In genomic region chr4:2375427-2375826, GRCh38 we compare ENCODE assay signal across 2 cellular contexts.
TF ChIP-seq lines count a peak whose summit lies in the region.

No MANE protein-coding gene starts in this region.

TF ChIP-seq in IMR-90, 13 proteins besides CTCF, POLR2A, EP300 and RAD21:
- TF ChIP-seq RFX5 (IDR thresholded peaks at IDR 0.05; ENCODE audit: low read depth, low read length) = no peak

TF ChIP-seq in K562, 482 proteins besides CTCF, POLR2A, EP300 and RAD21 (continues in another document):
- TF ChIP-seq HDAC1 (IDR thresholded peaks at IDR 0.05) (peak in 1 of 2 experiments; percentile 40; a peak in 1 of 4 replicates), SMARCA4 (IDR thresholded peaks at IDR 0.05) (0 out of 2 replicates have a peak, but pooled peaks have one; percentile 31), TGIF2 (CRISPR knock-in tag; IDR thresholded peaks at IDR 0.05) (peak; percentile 35; the same call in 1 of the 2 replicates), SP1 (CRISPR knock-in tag; IDR thresholded peaks at IDR 0.05) (peak; percentile 73; the same call in 1 of the 2 replicates), RBFOX2 (IDR thresholded peaks at IDR 0.05; ENCODE audit: low read depth, low read length) (peak; percentile 55), ZKSCAN8 (CRISPR knock-in tag; IDR thresholded peaks at IDR 0.05) (no peak), ZNF583 (CRISPR knock-in tag; IDR thresholded peaks at IDR 0.05) (no peak), CBFA2T3 (IDR thresholded peaks at IDR 0.05) (peak; percentile 17; the same call in 1 of the 2 replicates), KDM5B (IDR thresholded peaks at IDR 0.05; ENCODE audit: insufficient replicate concordance, low read depth, low read length) (peak; percentile 36), MAZ (CRISPR knock-in tag; conservative IDR thresholded peaks at IDR 0.05 in 1 of 2, IDR thresholded peaks at IDR 0.05 in 1 of 2) (peak in 1 of 2 experiments; percentile 35; a peak in 1 of 4 replicates), NRF1 (conservative IDR thresholded peaks at IDR 0.05 in 1 of 2, IDR thresholded peaks at IDR 0.05 in 1 of 2) (peak; percentile 36 to 51; a peak in 2 of 4 replicates), CBX1 (IDR thresholded peaks at IDR 0.05; ENCODE audit: low read depth) (peak; percentile 2; the same call in 1 of the 2 replicates), CXXC5 (CRISPR knock-in tag; IDR thresholded peaks at IDR 0.05) (no peak), NR3C1 (CRISPR knock-in tag; IDR thresholded peaks at IDR 0.05) (no peak), CTBP1 (IDR thresholded peaks at IDR 0.05; ENCODE audit: borderline replicate concordance) (peak; percentile 16; the same call in 1 of the 2 replicates), ILF3 (IDR thresholded peaks at IDR 0.05; ENCODE audit: borderline replicate concordance) (no peak), CGGBP1 (CRISPR knock-in tag; IDR thresholded peaks at IDR 0.05) (no peak), POU5F1 (IDR thresholded peaks at IDR 0.05; ENCODE audit: borderline replicate concordance, low read depth, low read length, partially characterized antibody) (no peak), CREB1 (IDR thresholded peaks at IDR 0.05) (no peak), CREB1 (CRISPR knock-in tag; IDR thresholded peaks at IDR 0.05) (peak; percentile 25; the same call in 1 of the 2 replicates), ATF1 (CRISPR knock-in tag; IDR thresholded peaks at IDR 0.05) (no peak), ATF1 (tag; IDR thresholded peaks at IDR 0.05) (0 out of 2 replicates have a peak, but pooled peaks have one; percentile 2), SOX6 (IDR thresholded peaks at IDR 0.05) (0 out of 2 replicates have a peak, but pooled peaks have one; percentile 10), ATF7 (IDR thresholded peaks at IDR 0.05) (peak; percentile 37; the same call in 1 of the 2 replicates), PHF8 (IDR thresholded peaks at IDR 0.05; ENCODE audit: borderline replicate concordance, low read length) (peak; percentile 51; the same call in 1 of the 2 replicates), ZBTB34 (CRISPR knock-in tag; IDR thresholded peaks at IDR 0.05) (no peak), THRA (IDR thresholded peaks at IDR 0.05) (no peak), HDAC2 (IDR thresholded peaks at IDR 0.05) (0 out of 2 replicates have a peak, but pooled peaks have one; percentile 33), ZC3H11A (IDR thresholded peaks at IDR 0.05; ENCODE audit: low read depth, low read length) (no peak), DPF2 (IDR thresholded peaks at IDR 0.05) (peak; percentile 57; the same call in 1 of the 2 replicates), ZBTB1 (CRISPR knock-in tag; IDR thresholded peaks at IDR 0.05; ENCODE audit: borderline replicate concordance, low read depth) (peak; percentile 48; the same call in 1 of the 2 replicates), L3MBTL2 (IDR thresholded peaks at IDR 0.05) (peak; percentile 56), RCOR1 (IDR thresholded peaks at IDR 0.05; ENCODE audit: borderline replicate concordance in 1 of 2, low read depth in 2 of 2, low read length in 2 of 2) (peak in 1 of 2 experiments; percentile 23; a peak in 1 of 4 replicates), TBP (optimal IDR thresholded peaks at IDR 0.05; ENCODE audit: low read depth, low read length) (peak; percentile 22), ZNF778 (CRISPR knock-in tag; IDR thresholded peaks at IDR 0.05) (no peak), TCF7 (IDR thresholded peaks at IDR 0.05; ENCODE audit: borderline replicate concordance) (no peak), EP400 (IDR thresholded peaks at IDR 0.05) (peak; percentile 49), MTA3 (IDR thresholded peaks at IDR 0.05; ENCODE audit: borderline replicate concordance) (peak; percentile 36; the same call in 1 of the 2 replicates)
- TF ChIP-seq, protein P1, sequence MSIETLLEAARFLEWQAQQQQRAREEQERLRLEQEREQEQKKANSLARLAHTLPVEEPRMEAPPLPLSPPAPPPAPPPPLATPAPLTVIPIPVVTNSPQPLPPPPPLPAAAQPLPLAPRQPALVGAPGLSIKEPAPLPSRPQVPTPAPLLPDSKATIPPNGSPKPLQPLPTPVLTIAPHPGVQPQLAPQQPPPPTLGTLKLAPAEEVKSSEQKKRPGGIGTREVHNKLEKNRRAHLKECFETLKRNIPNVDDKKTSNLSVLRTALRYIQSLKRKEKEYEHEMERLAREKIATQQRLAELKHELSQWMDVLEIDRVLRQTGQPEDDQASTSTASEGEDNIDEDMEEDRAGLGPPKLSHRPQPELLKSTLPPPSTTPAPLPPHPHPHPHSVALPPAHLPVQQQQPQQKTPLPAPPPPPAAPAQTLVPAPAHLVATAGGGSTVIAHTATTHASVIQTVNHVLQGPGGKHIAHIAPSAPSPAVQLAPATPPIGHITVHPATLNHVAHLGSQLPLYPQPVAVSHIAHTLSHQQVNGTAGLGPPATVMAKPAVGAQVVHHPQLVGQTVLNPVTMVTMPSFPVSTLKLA (conservative IDR thresholded peaks at IDR 0.05) = 0 out of 4 replicates have a peak, but pooled peaks of 1 of the 2 experiments have one; percentile 18
- TF ChIP-seq, protein P2, sequence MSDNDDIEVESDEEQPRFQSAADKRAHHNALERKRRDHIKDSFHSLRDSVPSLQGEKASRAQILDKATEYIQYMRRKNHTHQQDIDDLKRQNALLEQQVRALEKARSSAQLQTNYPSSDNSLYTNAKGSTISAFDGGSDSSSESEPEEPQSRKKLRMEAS (CRISPR knock-in tag; IDR thresholded peaks at IDR 0.05) = 0 out of 2 replicates have a peak, but pooled peaks have one; percentile 6
- TF ChIP-seq, protein P3, sequence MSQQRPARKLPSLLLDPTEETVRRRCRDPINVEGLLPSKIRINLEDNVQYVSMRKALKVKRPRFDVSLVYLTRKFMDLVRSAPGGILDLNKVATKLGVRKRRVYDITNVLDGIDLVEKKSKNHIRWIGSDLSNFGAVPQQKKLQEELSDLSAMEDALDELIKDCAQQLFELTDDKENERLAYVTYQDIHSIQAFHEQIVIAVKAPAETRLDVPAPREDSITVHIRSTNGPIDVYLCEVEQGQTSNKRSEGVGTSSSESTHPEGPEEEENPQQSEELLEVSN (IDR thresholded peaks at IDR 0.05; ENCODE audit: borderline replicate concordance in 1 of 2, extremely low read depth in 1 of 2, insufficient read depth in 1 of 2, insufficient read length in 1 of 2, low read depth in 1 of 2, low read length in 1 of 2, poor library complexity in 1 of 2, severe bottlenecking in 1 of 2) = peak; percentile 12 to 46
- TF ChIP-seq, protein P4, sequence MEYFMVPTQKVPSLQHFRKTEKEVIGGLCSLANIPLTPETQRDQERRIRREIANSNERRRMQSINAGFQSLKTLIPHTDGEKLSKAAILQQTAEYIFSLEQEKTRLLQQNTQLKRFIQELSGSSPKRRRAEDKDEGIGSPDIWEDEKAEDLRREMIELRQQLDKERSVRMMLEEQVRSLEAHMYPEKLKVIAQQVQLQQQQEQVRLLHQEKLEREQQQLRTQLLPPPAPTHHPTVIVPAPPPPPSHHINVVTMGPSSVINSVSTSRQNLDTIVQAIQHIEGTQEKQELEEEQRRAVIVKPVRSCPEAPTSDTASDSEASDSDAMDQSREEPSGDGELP (CRISPR knock-in tag; IDR thresholded peaks at IDR 0.05; ENCODE audit: borderline replicate concordance) = peak; percentile 53
- TF ChIP-seq, protein P5, sequence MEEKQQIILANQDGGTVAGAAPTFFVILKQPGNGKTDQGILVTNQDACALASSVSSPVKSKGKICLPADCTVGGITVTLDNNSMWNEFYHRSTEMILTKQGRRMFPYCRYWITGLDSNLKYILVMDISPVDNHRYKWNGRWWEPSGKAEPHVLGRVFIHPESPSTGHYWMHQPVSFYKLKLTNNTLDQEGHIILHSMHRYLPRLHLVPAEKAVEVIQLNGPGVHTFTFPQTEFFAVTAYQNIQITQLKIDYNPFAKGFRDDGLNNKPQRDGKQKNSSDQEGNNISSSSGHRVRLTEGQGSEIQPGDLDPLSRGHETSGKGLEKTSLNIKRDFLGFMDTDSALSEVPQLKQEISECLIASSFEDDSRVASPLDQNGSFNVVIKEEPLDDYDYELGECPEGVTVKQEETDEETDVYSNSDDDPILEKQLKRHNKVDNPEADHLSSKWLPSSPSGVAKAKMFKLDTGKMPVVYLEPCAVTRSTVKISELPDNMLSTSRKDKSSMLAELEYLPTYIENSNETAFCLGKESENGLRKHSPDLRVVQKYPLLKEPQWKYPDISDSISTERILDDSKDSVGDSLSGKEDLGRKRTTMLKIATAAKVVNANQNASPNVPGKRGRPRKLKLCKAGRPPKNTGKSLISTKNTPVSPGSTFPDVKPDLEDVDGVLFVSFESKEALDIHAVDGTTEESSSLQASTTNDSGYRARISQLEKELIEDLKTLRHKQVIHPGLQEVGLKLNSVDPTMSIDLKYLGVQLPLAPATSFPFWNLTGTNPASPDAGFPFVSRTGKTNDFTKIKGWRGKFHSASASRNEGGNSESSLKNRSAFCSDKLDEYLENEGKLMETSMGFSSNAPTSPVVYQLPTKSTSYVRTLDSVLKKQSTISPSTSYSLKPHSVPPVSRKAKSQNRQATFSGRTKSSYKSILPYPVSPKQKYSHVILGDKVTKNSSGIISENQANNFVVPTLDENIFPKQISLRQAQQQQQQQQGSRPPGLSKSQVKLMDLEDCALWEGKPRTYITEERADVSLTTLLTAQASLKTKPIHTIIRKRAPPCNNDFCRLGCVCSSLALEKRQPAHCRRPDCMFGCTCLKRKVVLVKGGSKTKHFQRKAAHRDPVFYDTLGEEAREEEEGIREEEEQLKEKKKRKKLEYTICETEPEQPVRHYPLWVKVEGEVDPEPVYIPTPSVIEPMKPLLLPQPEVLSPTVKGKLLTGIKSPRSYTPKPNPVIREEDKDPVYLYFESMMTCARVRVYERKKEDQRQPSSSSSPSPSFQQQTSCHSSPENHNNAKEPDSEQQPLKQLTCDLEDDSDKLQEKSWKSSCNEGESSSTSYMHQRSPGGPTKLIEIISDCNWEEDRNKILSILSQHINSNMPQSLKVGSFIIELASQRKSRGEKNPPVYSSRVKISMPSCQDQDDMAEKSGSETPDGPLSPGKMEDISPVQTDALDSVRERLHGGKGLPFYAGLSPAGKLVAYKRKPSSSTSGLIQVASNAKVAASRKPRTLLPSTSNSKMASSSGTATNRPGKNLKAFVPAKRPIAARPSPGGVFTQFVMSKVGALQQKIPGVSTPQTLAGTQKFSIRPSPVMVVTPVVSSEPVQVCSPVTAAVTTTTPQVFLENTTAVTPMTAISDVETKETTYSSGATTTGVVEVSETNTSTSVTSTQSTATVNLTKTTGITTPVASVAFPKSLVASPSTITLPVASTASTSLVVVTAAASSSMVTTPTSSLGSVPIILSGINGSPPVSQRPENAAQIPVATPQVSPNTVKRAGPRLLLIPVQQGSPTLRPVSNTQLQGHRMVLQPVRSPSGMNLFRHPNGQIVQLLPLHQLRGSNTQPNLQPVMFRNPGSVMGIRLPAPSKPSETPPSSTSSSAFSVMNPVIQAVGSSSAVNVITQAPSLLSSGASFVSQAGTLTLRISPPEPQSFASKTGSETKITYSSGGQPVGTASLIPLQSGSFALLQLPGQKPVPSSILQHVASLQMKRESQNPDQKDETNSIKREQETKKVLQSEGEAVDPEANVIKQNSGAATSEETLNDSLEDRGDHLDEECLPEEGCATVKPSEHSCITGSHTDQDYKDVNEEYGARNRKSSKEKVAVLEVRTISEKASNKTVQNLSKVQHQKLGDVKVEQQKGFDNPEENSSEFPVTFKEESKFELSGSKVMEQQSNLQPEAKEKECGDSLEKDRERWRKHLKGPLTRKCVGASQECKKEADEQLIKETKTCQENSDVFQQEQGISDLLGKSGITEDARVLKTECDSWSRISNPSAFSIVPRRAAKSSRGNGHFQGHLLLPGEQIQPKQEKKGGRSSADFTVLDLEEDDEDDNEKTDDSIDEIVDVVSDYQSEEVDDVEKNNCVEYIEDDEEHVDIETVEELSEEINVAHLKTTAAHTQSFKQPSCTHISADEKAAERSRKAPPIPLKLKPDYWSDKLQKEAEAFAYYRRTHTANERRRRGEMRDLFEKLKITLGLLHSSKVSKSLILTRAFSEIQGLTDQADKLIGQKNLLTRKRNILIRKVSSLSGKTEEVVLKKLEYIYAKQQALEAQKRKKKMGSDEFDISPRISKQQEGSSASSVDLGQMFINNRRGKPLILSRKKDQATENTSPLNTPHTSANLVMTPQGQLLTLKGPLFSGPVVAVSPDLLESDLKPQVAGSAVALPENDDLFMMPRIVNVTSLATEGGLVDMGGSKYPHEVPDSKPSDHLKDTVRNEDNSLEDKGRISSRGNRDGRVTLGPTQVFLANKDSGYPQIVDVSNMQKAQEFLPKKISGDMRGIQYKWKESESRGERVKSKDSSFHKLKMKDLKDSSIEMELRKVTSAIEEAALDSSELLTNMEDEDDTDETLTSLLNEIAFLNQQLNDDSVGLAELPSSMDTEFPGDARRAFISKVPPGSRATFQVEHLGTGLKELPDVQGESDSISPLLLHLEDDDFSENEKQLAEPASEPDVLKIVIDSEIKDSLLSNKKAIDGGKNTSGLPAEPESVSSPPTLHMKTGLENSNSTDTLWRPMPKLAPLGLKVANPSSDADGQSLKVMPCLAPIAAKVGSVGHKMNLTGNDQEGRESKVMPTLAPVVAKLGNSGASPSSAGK (IDR thresholded peaks at IDR 0.05) = peak; percentile 39; the same call in 1 of the 2 replicates
- TF ChIP-seq, protein P6, sequence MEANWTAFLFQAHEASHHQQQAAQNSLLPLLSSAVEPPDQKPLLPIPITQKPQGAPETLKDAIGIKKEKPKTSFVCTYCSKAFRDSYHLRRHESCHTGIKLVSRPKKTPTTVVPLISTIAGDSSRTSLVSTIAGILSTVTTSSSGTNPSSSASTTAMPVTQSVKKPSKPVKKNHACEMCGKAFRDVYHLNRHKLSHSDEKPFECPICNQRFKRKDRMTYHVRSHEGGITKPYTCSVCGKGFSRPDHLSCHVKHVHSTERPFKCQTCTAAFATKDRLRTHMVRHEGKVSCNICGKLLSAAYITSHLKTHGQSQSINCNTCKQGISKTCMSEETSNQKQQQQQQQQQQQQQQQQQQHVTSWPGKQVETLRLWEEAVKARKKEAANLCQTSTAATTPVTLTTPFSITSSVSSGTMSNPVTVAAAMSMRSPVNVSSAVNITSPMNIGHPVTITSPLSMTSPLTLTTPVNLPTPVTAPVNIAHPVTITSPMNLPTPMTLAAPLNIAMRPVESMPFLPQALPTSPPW (CRISPR knock-in tag; IDR thresholded peaks at IDR 0.05) = peak; percentile 67
